1 cellular context compared by ENCODE assay signal in genomic region chr4:180160195-180160985, GRCh38.
TF ChIP-seq lines count a peak whose summit lies in the region.

No MANE protein-coding gene starts in this region.

TF ChIP-seq in IMR-90, 13 proteins besides CTCF, POLR2A, EP300 and RAD21 (continued from another document):
- TF ChIP-seq RCOR1 (IDR thresholded peaks at IDR 0.05; ENCODE audit: insufficient replicate concordance, low read length) (no peak), SMC3 (IDR thresholded peaks at IDR 0.05; ENCODE audit: low read depth, low read length) (no peak), CHD1 (IDR thresholded peaks at IDR 0.05; ENCODE audit: low read depth, low read length) (no peak), MAZ (IDR thresholded peaks at IDR 0.05; ENCODE audit: borderline replicate concordance, low read depth, low read length) (no peak), CEBPB (IDR thresholded peaks at IDR 0.05; ENCODE audit: low read depth, low read length) (no peak), BHLHE40 (IDR thresholded peaks at IDR 0.05; ENCODE audit: low read depth, low read length) (no peak), NFE2L2 (IDR thresholded peaks at IDR 0.05; ENCODE audit: low read depth, low read length) (no peak), MAFK (IDR thresholded peaks at IDR 0.05; ENCODE audit: low read depth, low read length) (no peak), ELK1 (IDR thresholded peaks at IDR 0.05; ENCODE audit: borderline replicate concordance, low read depth, low read length) (no peak)
